ENCODE assay signal across 1 cellular context in genomic region chr16:23823475-23824407, GRCh38.
A peak's percentile ranks its signal among the peaks of the same experiment; 100 is the strongest.
TF ChIP-seq lines count a peak whose summit lies in the region.

No MANE protein-coding gene starts in this region.

TF ChIP-seq in K562, 482 proteins besides CTCF, POLR2A, EP300 and RAD21 (continued from another document and continues in another):
- TF ChIP-seq ZMIZ1 (IDR thresholded peaks at IDR 0.05; ENCODE audit: low read depth in 2 of 2, low read length in 2 of 2) (no peak), FOXJ3 (CRISPR knock-in tag; IDR thresholded peaks at IDR 0.05) (no peak), HLTF (IDR thresholded peaks at IDR 0.05) (0 out of 2 replicates have a peak, but pooled peaks have one; percentile 31), VEZF1 (CRISPR knock-in tag; IDR thresholded peaks at IDR 0.05) (no peak), NFXL1 (CRISPR knock-in tag; IDR thresholded peaks at IDR 0.05) (no peak), AFF1 (IDR thresholded peaks at IDR 0.05; ENCODE audit: low read depth in 1 of 2, partially characterized antibody in 2 of 2) (peak in 1 of 2 experiments; percentile 49), MNT (conservative IDR thresholded peaks at IDR 0.05) (no peak), ZBTB11 (CRISPR knock-in tag; IDR thresholded peaks at IDR 0.05) (no peak), BRF2 (IDR thresholded peaks at IDR 0.05; ENCODE audit: borderline replicate concordance, insufficient read depth, insufficient read length) (no peak), ZNF143 (CRISPR knock-in tag; IDR thresholded peaks at IDR 0.05) (no peak), ZNF184 (CRISPR knock-in tag; IDR thresholded peaks at IDR 0.05) (no peak), CREB3L1 (IDR thresholded peaks at IDR 0.05; ENCODE audit: borderline replicate concordance, low read depth) (no peak), CBX3 (IDR thresholded peaks at IDR 0.05; ENCODE audit: borderline replicate concordance in 1 of 2, low read length in 2 of 2) (peak in 1 of 2 experiments; percentile 75; a peak in 1 of 3 replicates), TRIM24 (IDR thresholded peaks at IDR 0.05) (peak; percentile 27 to 58; a peak in 2 of 4 replicates), SMAD3 (CRISPR knock-in tag; conservative IDR thresholded peaks at IDR 0.05) (no peak), CLOCK (CRISPR knock-in tag; IDR thresholded peaks at IDR 0.05; ENCODE audit: borderline replicate concordance) (no peak), DACH1 (IDR thresholded peaks at IDR 0.05; ENCODE audit: partially characterized antibody) (no peak), NFE2L1 (tag; IDR thresholded peaks at IDR 0.05; ENCODE audit: borderline replicate concordance, low read depth) (no peak), ZKSCAN8 (CRISPR knock-in tag; IDR thresholded peaks at IDR 0.05) (no peak), CBX5 (IDR thresholded peaks at IDR 0.05; ENCODE audit: borderline replicate concordance, low read depth) (no peak), ZNF586 (CRISPR knock-in tag; conservative IDR thresholded peaks at IDR 0.05) (no peak)
